In genomic region chr4:93828332-93828829, GRCh38 we compare ENCODE assay signal across 8 cellular contexts. TPM values are rescaled to one million over a fixed set of nuclear protein-coding genes. Genes with fewer than 3 reads are reported as not detected.
A peak's percentile ranks its signal among the peaks of the same experiment; 100 is the strongest.
DNase-seq lines count a peak whose midpoint lies in the region; ATAC-seq and TF ChIP-seq lines count a peak whose summit lies in the region.

Gene ATOH1 (plus strand): TSS chr4:93828753. CDS start chr4:93828927, 174 bp downstream.

- H3K27ac ChIP-seq in left lung (no peak within 1 kb of the TSS), upper lobe of right lung (no peak within 1 kb of the TSS)

- DNase-seq in DMS79 (lab: John Stamatoyannopoulos, UW) = peak; percentile 36
- peak; percentile 46 to 52 for DNase-seq in Kasumi-1 (lab: John Stamatoyannopoulos, UW)
- peak; percentile 45 for DNase-seq in astrocyte of the hippocampus (ENCODE audit: low read depth, low spot score)
- peak in 1 of 2 donors; percentile 74 for DNase-seq in left lung
- peak; percentile 61 for DNase-seq in upper lobe of right lung
- no peak for DNase-seq in SHP77 treated with DMSO at 0.1 percent for 48 hours (lab: John Stamatoyannopoulos, UW)
- no peak for DNase-seq in activated CD4-positive, alpha-beta T cell treated with anti-CD3 and anti-CD28 coated beads for 48 hours

- peak; percentile 79 for ATAC-seq in left lung
- peak; percentile 60 for ATAC-seq in upper lobe of right lung
- no peak for ATAC-seq in HG02610 (IDR thresholded peaks at IDR 0.05; ENCODE audit: unreplicated experiment)

- H3K4me1 ChIP-seq in left lung = peaks cover 5 to 9% of the 10 kb centered on the region in 2 donors
- H3K4me1 ChIP-seq in upper lobe of right lung = peaks cover 18% of the 10 kb centered on the region

- TF ChIP-seq CTCF in left lung (IDR thresholded peaks at IDR 0.05) = no peak
- TF ChIP-seq CTCF in upper lobe of right lung (IDR thresholded peaks at IDR 0.05) = no peak

- H3K36me3 ChIP-seq in left lung (no peaks in the 10 kb centered on the region), upper lobe of right lung (no peaks in the 10 kb centered on the region)

- intact Hi-C loops in left lung (cut with DNase I) = no loop called here
- intact Hi-C loops in upper lobe of right lung (cut with DNase I) = no loop called here

- H3K4me3 ChIP-seq in left lung = peak within 1 kb of the TSS; percentile 5 to 19
- H3K4me3 ChIP-seq in upper lobe of right lung = peak within 1 kb of the TSS; percentile 26

- H3K27me3 ChIP-seq in left lung (peaks cover 62 to 87% of the 10 kb centered on the region in 2 donors), upper lobe of right lung (peaks cover 82% of the 10 kb centered on the region)

- H3K9me3 ChIP-seq in left lung = no peaks in the 10 kb centered on the region
- H3K9me3 ChIP-seq in upper lobe of right lung = no peaks in the 10 kb centered on the region

RNA-seq across cellular contexts. Expression of gene ATOH1, which starts in this region (rescaled TPM):
- total RNA-seq in left lung (not detected), upper lobe of right lung (not detected)

Comparison
In these comparisons a context has a peak if more than half of its experiments do, and no peak if none do; other contexts are left out.
1. Peak in ATAC-seq and H3K4me3 ChIP-seq in left lung; RNA of the gene not detected or under 1 TPM.
2. Peak in DNase-seq, ATAC-seq and H3K4me3 ChIP-seq in upper lobe of right lung; RNA of the gene not detected or under 1 TPM.
3. DNase-seq: peak in DMS79 (single experiment), Kasumi-1 (2 of 2) and astrocyte of the hippocampus (single experiment); none in SHP77 treated with DMSO at 0.1 percent for 48 hours (single experiment) and activated CD4-positive, alpha-beta T cell treated with anti-CD3 and anti-CD28 coated beads for 48 hours (single experiment).